24 cellular contexts compared by ENCODE assay signal in genomic region chr4:14857475-14857874, GRCh38.
A peak's percentile ranks its signal among the peaks of the same experiment; 100 is the strongest.
DNase-seq lines count a peak whose midpoint lies in the region; ATAC-seq and TF ChIP-seq lines count a peak whose summit lies in the region.
"Had no signal": no experiment of that assay in that cellular context is flagged by ENCODE, and none has a peak within 500 bp of the region (broad histone marks: within the 10 kb centered on the region; RNA-seq: fewer than 3 reads in every experiment).

No MANE protein-coding gene starts in this region.

- no peaks in the 10 kb centered on the region for H3K36me3 ChIP-seq in PC-3 (ENCODE audit: low read depth, low read length)
- H3K36me3 ChIP-seq in subcutaneous abdominal adipose tissue (ENCODE audit: control insufficient read depth in 5 of 5, insufficient read depth in 5 of 5, low read length in 5 of 5) = no peaks in the 10 kb centered on the region
- H3K36me3 ChIP-seq: pancreas had no signal

- no peak overlapping the region for H3K4me3 Mint-ChIP-seq in activated naive CD4-positive, alpha-beta T cell treated with anti-CD3 and anti-CD28 coated beads for 36 hours
- no peak overlapping the region for H3K4me3 Mint-ChIP-seq in activated naive CD4-positive, alpha-beta T cell treated with anti-CD3 and anti-CD28 coated beads, Interleukin-2, amount 10 ng/mL, durations not matched to agents 7 days and 5 days
- H3K4me3 Mint-ChIP-seq: brain, immature natural killer cell, nephron had no signal

- H3K27me3 ChIP-seq in PC-3 (ENCODE audit: low read length) = no peaks in the 10 kb centered on the region
- H3K27me3 ChIP-seq in foreskin keratinocyte = no peaks in the 10 kb centered on the region
- H3K27me3 ChIP-seq in subcutaneous abdominal adipose tissue (ENCODE audit: control insufficient read depth in 5 of 5, insufficient read depth in 4 of 5, low read length in 5 of 5) = no peaks in the 10 kb centered on the region
- H3K27me3 ChIP-seq: pancreas had no signal

- H2AFZ ChIP-seq in PC-3 (ENCODE audit: low read length) = no peak overlapping the region

- H3F3A ChIP-seq in PC-3 (ENCODE audit: low read length, unreplicated experiment) = no peaks in the 10 kb centered on the region

- H3K9ac ChIP-seq in PC-3 (ENCODE audit: low read length) = peak overlapping the region; percentile 77
- no peak overlapping the region for H3K9ac ChIP-seq in subcutaneous abdominal adipose tissue (ENCODE audit: low read length in 5 of 5)

- peaks cover 20% of the 10 kb centered on the region for H3K27me3 Mint-ChIP-seq in activated naive CD4-positive, alpha-beta T cell treated with anti-CD3 and anti-CD28 coated beads for 36 hours (ENCODE audit: low read depth)
- peaks cover 4% of the 10 kb centered on the region for H3K27me3 Mint-ChIP-seq in activated naive CD4-positive, alpha-beta T cell treated with anti-CD3 and anti-CD28 coated beads, Interleukin-2, amount 10 ng/mL, durations not matched to agents 7 days and 5 days

- BruUV-seq in PC-3 (replicated peaks; lab: Mats Ljungman, UMichigan) = no TSS peak

- H3K4me1 ChIP-seq in PC-3 (ENCODE audit: insufficient read depth, low read length) (peaks cover 31% of the 10 kb centered on the region), foreskin keratinocyte (peaks cover 26% of the 10 kb centered on the region), subcutaneous abdominal adipose tissue (ENCODE audit: control insufficient read depth in 5 of 5, insufficient read depth in 5 of 5, low read length in 5 of 5) (peaks cover 0 to 10% (median 1%) of the 10 kb centered on the region in 5 donors)
- H3K4me1 ChIP-seq: pancreas had no signal

- ATAC-seq in PC-3 = no peak
- ATAC-seq in foreskin keratinocyte = no peak
- ATAC-seq in HG03025 (IDR thresholded peaks at IDR 0.05; ENCODE audit: low FRiP score, unreplicated experiment) = no peak
- ATAC-seq in HG03135 (IDR thresholded peaks at IDR 0.05; ENCODE audit: unreplicated experiment) = no peak
- ATAC-seq: pancreas had no signal

- intact Hi-C loops in activated naive CD4-positive, alpha-beta T cell treated with anti-CD3 and anti-CD28 coated beads for 36 hours (cut with micrococcal nuclease) = loop anchor here (2.0 to 10.0 kb wide), 9 partner anchors 67 to 1203 kb away; partner anchors contain the start of gene FBXL5
- intact Hi-C loops in PC-3 (cut with micrococcal nuclease) = loop anchor here (5.0 kb wide), 1 partner anchor 60 kb away; no protein-coding TSS in a partner anchor

- H3K9me2 ChIP-seq in PC-3 (replicated peaks; ENCODE audit: low read length) = no peaks in the 10 kb centered on the region

- peaks cover 24% of the 10 kb centered on the region for H3K4me1 Mint-ChIP-seq in activated naive CD4-positive, alpha-beta T cell treated with anti-CD3 and anti-CD28 coated beads for 36 hours (ENCODE audit: low read depth)
- H3K4me1 Mint-ChIP-seq in activated naive CD4-positive, alpha-beta T cell treated with anti-CD3 and anti-CD28 coated beads, Interleukin-2, amount 10 ng/mL, durations not matched to agents 7 days and 5 days = peaks cover 4% of the 10 kb centered on the region
- H3K4me1 Mint-ChIP-seq: nephron had no signal

- no peak for TF ChIP-seq CTCF in PC-3 (conservative IDR thresholded peaks at IDR 0.05; ENCODE audit: low read depth, low read length)
- no peak for TF ChIP-seq CTCF in foreskin keratinocyte (conservative IDR thresholded peaks at IDR 0.05)

- H3K4me3 ChIP-seq in PC-3 (ENCODE audit: low read length) = no peak overlapping the region
- no peak overlapping the region for H3K4me3 ChIP-seq in subcutaneous abdominal adipose tissue (ENCODE audit: low read depth in 1 of 5, low read length in 5 of 5)
- H3K4me3 ChIP-seq: pancreas, SK-N-MC had no signal

- peak overlapping the region; percentile 99 for H3K27ac ChIP-seq in PC-3 (ENCODE audit: low read length)
- H3K27ac ChIP-seq in foreskin keratinocyte = peak overlapping the region; percentile 99
- H3K27ac ChIP-seq in subcutaneous abdominal adipose tissue (ENCODE audit: low read depth, low read length) = peak overlapping the region; percentile 12
- H3K27ac ChIP-seq: pancreas, SK-N-MC had no signal

- DNase-seq in activated naive CD4-positive, alpha-beta T cell treated with anti-CD3 and anti-CD28 coated beads for 36 hours = peak; percentile 12
- DNase-seq in activated naive CD4-positive, alpha-beta T cell treated with anti-CD3 and anti-CD28 coated beads, Interleukin-2, amount 10 ng/mL, durations not matched to agents 7 days and 5 days = no peak
- DNase-seq in PC-3 = no peak
- DNase-seq in foreskin keratinocyte = no peak
- DNase-seq in foreskin melanocyte = no peak
- DNase-seq: ACHN; activated CD4-positive, alpha-beta T cell treated with anti-CD3 and anti-CD28 coated beads, Interleukin-2, amount 50 U/mL, for 1 hour; effector memory CD4-positive, alpha-beta T cell; erythroblast; hippocampal formation; immature natural killer cell; NCI-H1048; NCI-H1694 treated with DMSO at 0.1 percent for 48 hours; NCI-H524 treated with DMSO at 0.1 percent for 48 hours; pancreas; RPMI8226; substantia nigra; T-helper 2 cell had no signal

- no peaks in the 10 kb centered on the region for H3K36me3 Mint-ChIP-seq in activated naive CD4-positive, alpha-beta T cell treated with anti-CD3 and anti-CD28 coated beads for 36 hours (ENCODE audit: low read depth)
- no peaks in the 10 kb centered on the region for H3K36me3 Mint-ChIP-seq in activated naive CD4-positive, alpha-beta T cell treated with anti-CD3 and anti-CD28 coated beads, Interleukin-2, amount 10 ng/mL, durations not matched to agents 7 days and 5 days
- H3K36me3 Mint-ChIP-seq: brain had no signal

- CTCF ChIA-PET in activated naive CD4-positive, alpha-beta T cell treated with anti-CD3 and anti-CD28 coated beads for 36 hours (lab: Charles Lee) = interaction anchor here (1.0 kb wide), 1 partner anchor 15 kb away, joined by 3 read pairs; no protein-coding TSS in a partner anchor
- CTCF ChIA-PET in activated naive CD4-positive, alpha-beta T cell treated with anti-CD3 and anti-CD28 coated beads, Interleukin-2, amount 10 ng/mL, durations not matched to agents 7 days and 5 days (lab: Charles Lee) = interaction anchor here (0.7 kb wide), 1 partner anchor 15 kb away, joined by 4 read pairs; no protein-coding TSS in a partner anchor
- CTCF ChIA-PET in PC-3 (lab: Charles Lee) = no interaction called here

- no peaks in the 10 kb centered on the region for H3K79me2 ChIP-seq in PC-3 (ENCODE audit: low read length)

- POLR2A ChIA-PET in PC-3 (lab: Charles Lee; ENCODE audit: unreplicated experiment) = no interaction called here

- no peak overlapping the region for H3K4me2 ChIP-seq in PC-3 (ENCODE audit: low read length)

- peaks cover 8% of the 10 kb centered on the region for H3K9me3 Mint-ChIP-seq in activated naive CD4-positive, alpha-beta T cell treated with anti-CD3 and anti-CD28 coated beads for 36 hours
- peaks cover 3% of the 10 kb centered on the region for H3K9me3 Mint-ChIP-seq in activated naive CD4-positive, alpha-beta T cell treated with anti-CD3 and anti-CD28 coated beads, Interleukin-2, amount 10 ng/mL, durations not matched to agents 7 days and 5 days
- H3K9me3 Mint-ChIP-seq: nephron had no signal

- H4K20me1 ChIP-seq in PC-3 (ENCODE audit: low read length) = no peaks in the 10 kb centered on the region

- H3K27ac Mint-ChIP-seq in activated naive CD4-positive, alpha-beta T cell treated with anti-CD3 and anti-CD28 coated beads for 36 hours = no peak overlapping the region
- H3K27ac Mint-ChIP-seq in activated naive CD4-positive, alpha-beta T cell treated with anti-CD3 and anti-CD28 coated beads, Interleukin-2, amount 10 ng/mL, durations not matched to agents 7 days and 5 days = no peak overlapping the region
- H3K27ac Mint-ChIP-seq: brain, immature natural killer cell, nephron had no signal

- no peaks in the 10 kb centered on the region for H3K9me3 ChIP-seq in PC-3 (ENCODE audit: low read length)
- no peaks in the 10 kb centered on the region for H3K9me3 ChIP-seq in subcutaneous abdominal adipose tissue (ENCODE audit: control insufficient read depth in 5 of 5, low read length in 5 of 5)
- H3K9me3 ChIP-seq: pancreas had no signal

Comparison
In these comparisons a context has a peak if more than half of its experiments do, and no peak if none do; other contexts are left out.
1. H3K27ac ChIP-seq: peak in every context shown above with its lines; median percentile 99 in PC-3; 99 in foreskin keratinocyte; 12 in subcutaneous abdominal adipose tissue.